ENCODE assay signal across 1 cellular context in genomic region chr11:39786281-39786680, GRCh38.
TF ChIP-seq lines count a peak whose summit lies in the region.

No MANE protein-coding gene starts in this region.

TF ChIP-seq in H1, 55 proteins besides CTCF, POLR2A, EP300 and RAD21:
- TF ChIP-seq E2F6 (IDR thresholded peaks at IDR 0.05) = no peak
- no peak for TF ChIP-seq SP2 (IDR thresholded peaks at IDR 0.05; ENCODE audit: low read length)
- no peak for TF ChIP-seq EGR1 (IDR thresholded peaks at IDR 0.05; ENCODE audit: borderline replicate concordance, low read depth, low read length)
- no peak for TF ChIP-seq POLR2AphosphoS5 (IDR thresholded peaks at IDR 0.05; ENCODE audit: low read depth, low read length)
- no peak for TF ChIP-seq ASH2L (IDR thresholded peaks at IDR 0.05; ENCODE audit: low read length)
- TF ChIP-seq CHD7 (IDR thresholded peaks at IDR 0.05; ENCODE audit: insufficient replicate concordance, low read length) = no peak
- no peak for TF ChIP-seq SIX5 (IDR thresholded peaks at IDR 0.05; ENCODE audit: low read depth, low read length)
- no peak for TF ChIP-seq POU5F1 (IDR thresholded peaks at IDR 0.05; ENCODE audit: low read depth, low read length)
- TF ChIP-seq MAFK (IDR thresholded peaks at IDR 0.05; ENCODE audit: low read depth, low read length) = no peak
- no peak for TF ChIP-seq NRF1 (IDR thresholded peaks at IDR 0.05; ENCODE audit: low read depth, low read length)
- no peak for TF ChIP-seq RBBP5 (IDR thresholded peaks at IDR 0.05; ENCODE audit: borderline replicate concordance, low read depth, low read length)
- no peak for TF ChIP-seq GTF2F1 (IDR thresholded peaks at IDR 0.05; ENCODE audit: borderline replicate concordance, low read depth, low read length)
